Comparison of ENCODE assay signal across 11 cellular contexts in genomic region chr4:3321295-3321889, GRCh38. TPM values are rescaled to one million over a fixed set of nuclear protein-coding genes. Genes with fewer than 3 reads are reported as not detected.
DNase-seq lines count a peak whose midpoint lies in the region; ATAC-seq and TF ChIP-seq lines count a peak whose summit lies in the region.
"Had no signal": no experiment of that assay in that cellular context is flagged by ENCODE, and none has a peak within 500 bp of the region (broad histone marks: within the 10 kb centered on the region; RNA-seq: fewer than 3 reads in every experiment).

No MANE protein-coding gene starts in this region.

- H3K4me1 Mint-ChIP-seq in T-helper 17 cell, result peaks cover 3% of the 10 kb centered on the region

- H3K79me2 ChIP-seq in mammary epithelial cell (ENCODE audit: insufficient read depth, low read length), result no peaks in the 10 kb centered on the region

- CTCF ChIA-PET in mammary epithelial cell (lab: Charles Lee; ENCODE audit: low non-redundant PET), result no interaction called here

- peak overlapping the region; percentile 54 for H3K27ac Mint-ChIP-seq in T-helper 17 cell

- H3K4me3 Mint-ChIP-seq in T-helper 17 cell, result no peak overlapping the region

- H3K4me1 ChIP-seq in right lobe of liver (no peaks in the 10 kb centered on the region), stomach (peaks cover 20 to 34% (median 22%) of the 10 kb centered on the region in 4 donors), mammary epithelial cell (ENCODE audit: insufficient read depth, low read length) (no peaks in the 10 kb centered on the region)

- no peaks in the 10 kb centered on the region for H3K9me3 ChIP-seq in T-helper 17 cell (ENCODE audit: control insufficient read depth, low read length, poor library complexity, severe bottlenecking)
- H3K9me3 ChIP-seq in right lobe of liver, result no peaks in the 10 kb centered on the region
- no peaks in the 10 kb centered on the region for H3K9me3 ChIP-seq in stomach
- H3K9me3 ChIP-seq in mammary epithelial cell (replicated peaks; ENCODE audit: insufficient read depth, low read length), result no peaks in the 10 kb centered on the region

- dilution Hi-C loops in mammary epithelial cell (cut with HindIII; ENCODE audit: low sequenced_read_pairs), result no loop called here

- WGBS in right lobe of liver (ENCODE audit: insufficient coverage, low coverage, low lambda C conversion rate, missing lambda C conversion rate), result 72% methylated on average over 2 of the region's 14 CpGs
- 67 to 74% (median 68%) methylated on average over 9 to 14 of the region's 14 CpGs for whole genome bisulfite sequencing in stomach, 5 donors
- WGBS in mammary epithelial cell (ENCODE audit: low coverage, missing lambda C conversion rate), result 65% methylated on average over 11 of the region's 14 CpGs

- H3K27ac ChIP-seq in right lobe of liver (no peak overlapping the region), stomach (peak overlapping the region in 1 of 5 donors; percentile 4), mammary epithelial cell (ENCODE audit: insufficient read depth, low read depth, low read length) (no peak overlapping the region)

- H3K27me3 Mint-ChIP-seq in T-helper 17 cell, result no peaks in the 10 kb centered on the region

- BruUV-seq in mammary epithelial cell (replicated peaks; lab: Mats Ljungman, UMichigan), result no TSS peak

- intact Hi-C loops in right lobe of liver (cut with DNase I) (no loop called here), stomach (cut with DNase I; ENCODE audit: low total_unique reads) (no loop called here), mammary epithelial cell (cut with micrococcal nuclease) (no loop called here)

- TF ChIP-seq EP300 in stomach (IDR thresholded peaks at IDR 0.05), result no peak

- ATAC-seq in T-helper 17 cell, result no peak
- ATAC-seq in esophagus mucosa, result peak; percentile 14
- no peak for ATAC-seq in right lobe of liver
- ATAC-seq in HG03280 (IDR thresholded peaks at IDR 0.05; ENCODE audit: unreplicated experiment), result no peak
- no peak for ATAC-seq in GM21723 (IDR thresholded peaks at IDR 0.05; ENCODE audit: unreplicated experiment)
- ATAC-seq: Panc1 had no signal

- no peak overlapping the region for H3K9ac ChIP-seq in mammary epithelial cell (ENCODE audit: insufficient read depth, low read length)

- in situ Hi-C loops in mammary epithelial cell (cut with MboI; ENCODE audit: low sequenced_read_pairs in 2 of 2), result no loop called here

- H2AFZ ChIP-seq in mammary epithelial cell (ENCODE audit: low read depth, low read length), result no peak overlapping the region

- peaks cover 2% of the 10 kb centered on the region for H3K36me3 Mint-ChIP-seq in T-helper 17 cell (ENCODE audit: low read depth)

- H4K20me1 ChIP-seq in mammary epithelial cell (ENCODE audit: insufficient read depth, low read length), result no peaks in the 10 kb centered on the region

- TF ChIP-seq POLR2A in right lobe of liver (IDR thresholded peaks at IDR 0.05) (no peak), stomach (IDR thresholded peaks at IDR 0.05) (no peak)

- DNase-seq in T-helper 17 cell (no peak), right lobe of liver (peak in 2 of 3 donors; percentile 35), stomach (peak; percentile 23), mammary epithelial cell (no peak), DMS79 (lab: John Stamatoyannopoulos, UW) (no peak)
- DNase-seq: kidney glomerular epithelial cell, NCI-H1694 treated with DMSO at 0.1 percent for 48 hours had no signal

- no peak overlapping the region for H3K4me2 ChIP-seq in mammary epithelial cell (ENCODE audit: insufficient read depth, low read depth, low read length)

- H3K36me3 ChIP-seq in right lobe of liver (peaks cover 0 to 3% (median 0%) of the 10 kb centered on the region in 4 donors), stomach (peaks cover 3 to 38% (median 25%) of the 10 kb centered on the region in 4 donors), mammary epithelial cell (ENCODE audit: insufficient read depth, low read length) (no peaks in the 10 kb centered on the region)

- TF ChIP-seq CTCF in right lobe of liver (IDR thresholded peaks at IDR 0.05) (no peak), stomach (IDR thresholded peaks at IDR 0.05) (no peak), mammary epithelial cell (conservative IDR thresholded peaks at IDR 0.05 in 1 of 2, IDR thresholded peaks at IDR 0.05 in 1 of 2; ENCODE audit: extremely low read depth in 1 of 2, insufficient read depth in 1 of 2, low read depth in 1 of 2, low read length in 2 of 2) (no peak)

- H3K4me3 ChIP-seq in right lobe of liver (no peak overlapping the region), stomach (no peak overlapping the region), mammary epithelial cell (replicated peaks in 1 of 3; ENCODE audit: insufficient read depth in 1 of 3, low read depth in 2 of 3, low read length in 3 of 3) (no peak overlapping the region)

- H3K27me3 ChIP-seq in right lobe of liver, result no peaks in the 10 kb centered on the region
- no peaks in the 10 kb centered on the region for H3K27me3 ChIP-seq in stomach
- H3K27me3 ChIP-seq in mammary epithelial cell (ENCODE audit: insufficient read depth, low read length), result no peaks in the 10 kb centered on the region

RNA-seq across cellular contexts. Expression of gene RGS12, which starts 28.6 kb away (rescaled TPM):
- total RNA-seq in T-helper 17 cell (1 to 10 TPM; 4.0 to 5.0 TPM), esophagus mucosa (50.7 TPM), right lobe of liver (10 to 100 TPM; 15.0 to 29.6 (median 22.1) TPM), stomach (10 to 100 TPM in 2 of 5 donors, 1 to 10 TPM in 3; 3.5 to 51.8 (median 9.0) TPM), mammary epithelial cell (10 to 100 TPM; 72.5 to 91.4 TPM)
- polyA plus RNA-seq in stomach (10 to 100 TPM; 18.9 to 35.2 (median 20.5) TPM), mammary epithelial cell (30.9 TPM)
- polyA minus RNA-seq in mammary epithelial cell, result 41.6 TPM

Comparison
In these comparisons a context has a peak if more than half of its experiments do, and no peak if none do; other contexts are left out.
1. DNase-seq: peak in right lobe of liver (2 of 3) and stomach (single experiment); none in T-helper 17 cell (0 of 3), mammary epithelial cell (single experiment) and DMS79 (single experiment).